ENCODE assay signal across 8 cellular contexts in the genomic region with DNA sequence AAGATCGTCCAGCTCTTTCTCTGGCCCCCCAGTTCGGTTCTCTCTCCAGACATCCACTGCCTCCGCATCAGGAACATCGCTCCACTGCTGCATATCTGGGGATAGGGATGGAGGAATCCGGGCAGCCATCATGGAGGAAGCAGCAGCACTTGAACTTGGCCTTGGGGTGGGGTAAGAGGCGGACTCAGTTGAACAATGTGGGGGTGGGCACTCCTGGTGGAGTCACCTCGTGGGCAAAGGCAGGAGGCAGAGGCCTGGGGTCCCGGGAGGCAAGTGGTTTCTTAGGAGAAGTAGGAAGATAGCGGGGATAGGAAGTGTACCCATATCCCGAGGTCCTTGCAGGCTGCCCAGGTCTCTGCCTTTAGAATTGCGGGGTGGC.
DNase-seq lines count a peak whose midpoint lies in the region; ATAC-seq and TF ChIP-seq lines count a peak whose summit lies in the region.

No MANE protein-coding gene starts in this region.

- H3K4me1 ChIP-seq in GM23338 (ENCODE audit: insufficient read depth) (peaks cover 8% of the 10 kb centered on the region), right cardiac atrium (ENCODE audit: control insufficient read depth, insufficient read depth, low read length) (no peaks in the 10 kb centered on the region), gastrocnemius medialis (peaks cover 0 to 16% of the 10 kb centered on the region in 2 donors), prostate gland (replicated peaks) (no peaks in the 10 kb centered on the region)

- H4K20me1 ChIP-seq in GM23338 (replicated peaks; ENCODE audit: insufficient read depth): no peaks in the 10 kb centered on the region

- H3F3A ChIP-seq in GM23338 (replicated peaks; ENCODE audit: low read depth): no peaks in the 10 kb centered on the region

- in situ Hi-C loops in gastrocnemius medialis (cut with MboI; ENCODE audit: low sequenced_read_pairs in 4 of 4): loop anchor here in 3 of 4 donors (5.0 to 10.0 kb wide), 2 partner anchors 270 to 392 kb away; no protein-coding TSS in a partner anchor

- H3K4me3 Mint-ChIP-seq in GM23338 (peak overlapping the region; percentile 64), T-cell (peak overlapping the region; percentile 28 to 67 (median 60))

- no peaks in the 10 kb centered on the region for H3K9me3 Mint-ChIP-seq in GM23338
- no peaks in the 10 kb centered on the region for H3K9me3 Mint-ChIP-seq in T-cell

- POLR2A ChIA-PET in T-cell (lab: Charles Lee): interaction anchor here in 1 of 2 donors (0.5 kb wide), 1 partner anchor 1037 kb away, joined by 4 read pairs; no protein-coding TSS in a partner anchor

- ATAC-seq in GM23338 (peak; percentile 12), T-cell (replicated peaks in 1 of 4) (no peak), right cardiac atrium (peak; percentile 12 to 16), gastrocnemius medialis (peak; percentile 12), GM18907 (IDR thresholded peaks at IDR 0.05; ENCODE audit: unreplicated experiment) (no peak), GM21528 (IDR thresholded peaks at IDR 0.05; ENCODE audit: low FRiP score, unreplicated experiment) (no peak)

- DNase-seq in GM23338 (ENCODE audit: low spot score) (no peak), T-cell (peak in 1 of 34 experiments; percentile 24), right cardiac atrium (no peak), gastrocnemius medialis (no peak), NCI-H1694 (lab: John Stamatoyannopoulos, UW) (no peak), prostate gland (ENCODE audit: low spot score) (no peak)

- H3K9me2 ChIP-seq in GM23338 (ENCODE audit: insufficient read depth): no peaks in the 10 kb centered on the region

- no peaks in the 10 kb centered on the region for H3K79me2 ChIP-seq in GM23338 (replicated peaks; ENCODE audit: insufficient read depth)

- no peak overlapping the region for H3K27ac ChIP-seq in GM23338 (ENCODE audit: low read depth)
- no peak overlapping the region for H3K27ac ChIP-seq in right cardiac atrium (ENCODE audit: low read length)
- no peak overlapping the region for H3K27ac ChIP-seq in gastrocnemius medialis
- no peak overlapping the region for H3K27ac ChIP-seq in prostate gland

- H3K27me3 Mint-ChIP-seq in GM23338 (ENCODE audit: insufficient read depth, low read depth, poor library complexity) (peaks cover 48% of the 10 kb centered on the region), T-cell (peaks cover 52 to 68% of the 10 kb centered on the region in 2 donors)

- peaks cover 26% of the 10 kb centered on the region for H3K4me1 Mint-ChIP-seq in GM23338
- H3K4me1 Mint-ChIP-seq in T-cell: peaks cover 15 to 20% (median 16%) of the 10 kb centered on the region in 3 donors

- peak overlapping the region; percentile 92 for H3K4me2 ChIP-seq in GM23338

- peak overlapping the region; percentile 98 for H2AFZ ChIP-seq in GM23338

- TF ChIP-seq CTCF in GM23338 (conservative IDR thresholded peaks at IDR 0.05; ENCODE audit: low read depth in 2 of 2) (no peak), gastrocnemius medialis (IDR thresholded peaks at IDR 0.05 in 4 of 5, conservative IDR thresholded peaks at IDR 0.05 in 1 of 5) (no peak), prostate gland (IDR thresholded peaks at IDR 0.05) (no peak)

- intact Hi-C loops in right cardiac atrium (cut with DNase I): loop anchor here (2.0 to 5.0 kb wide), 3 partner anchors 272 to 398 kb away; no protein-coding TSS in a partner anchor
- intact Hi-C loops in gastrocnemius medialis (cut with DNase I; ENCODE audit: low total_unique reads): loop anchor here (5.0 to 10.0 kb wide), 2 partner anchors 100 to 157 kb away; partner anchors contain the start of gene CHST15
- intact Hi-C loops in prostate gland (cut with DNase I): loop anchor here (1.0 kb wide), 1 partner anchor 394 kb away; no protein-coding TSS in a partner anchor

- H3K27me3 ChIP-seq in GM23338 (ENCODE audit: insufficient read depth) (peaks cover 42% of the 10 kb centered on the region), right cardiac atrium (ENCODE audit: control insufficient read depth, insufficient read depth) (no peaks in the 10 kb centered on the region), gastrocnemius medialis (peaks cover 19 to 29% (median 21%) of the 10 kb centered on the region in 3 donors), prostate gland (replicated peaks; ENCODE audit: insufficient read depth) (peaks cover 7% of the 10 kb centered on the region)

- H3K36me3 Mint-ChIP-seq in GM23338 (ENCODE audit: low read depth) (no peaks in the 10 kb centered on the region; the same call in 2 of the 3 replicates), T-cell (no peaks in the 10 kb centered on the region)

- no peak overlapping the region for H3K27ac Mint-ChIP-seq in GM23338
- no peak overlapping the region for H3K27ac Mint-ChIP-seq in T-cell

- H3K36me3 ChIP-seq in GM23338 (ENCODE audit: insufficient read depth): no peaks in the 10 kb centered on the region
- H3K36me3 ChIP-seq in gastrocnemius medialis: no peaks in the 10 kb centered on the region
- no peaks in the 10 kb centered on the region for H3K36me3 ChIP-seq in prostate gland

- TF ChIP-seq POLR2A in gastrocnemius medialis (IDR thresholded peaks at IDR 0.05) (no peak), prostate gland (IDR thresholded peaks at IDR 0.05) (no peak)

- H3K4me3 ChIP-seq in GM23338 (peak overlapping the region; percentile 59), right cardiac atrium (ENCODE audit: low read length) (peak overlapping the region; percentile 2), gastrocnemius medialis (peak overlapping the region in 2 of 4 donors; percentile 1 to 7), prostate gland (no peak overlapping the region)

- WGBS in right cardiac atrium: 19% methylated on average over 11 of the region's 11 CpGs
- WGBS in prostate gland: 28% methylated on average over 11 of the region's 11 CpGs

- H3K9me3 ChIP-seq in right cardiac atrium (ENCODE audit: control insufficient read depth, low read length) (no peaks in the 10 kb centered on the region), gastrocnemius medialis (no peaks in the 10 kb centered on the region), prostate gland (no peaks in the 10 kb centered on the region)

- CTCF ChIA-PET in T-cell (lab: Charles Lee): interaction anchor here (0.5 to 5.4 kb wide), 13 partner anchors 9 to 750 kb away, joined by 3 to 73 read pairs (median 6); no protein-coding TSS in a partner anchor

TF ChIP-seq in GM23338, 12 proteins besides CTCF, POLR2A, EP300 and RAD21 (continues in another document):
- TF ChIP-seq STAT1 (IDR thresholded peaks at IDR 0.05; ENCODE audit: unreplicated experiment) (no peak), REST (IDR thresholded peaks at IDR 0.05; ENCODE audit: unreplicated experiment) (no peak), CREB1 (CRISPR knock-in tag; IDR thresholded peaks at IDR 0.05; ENCODE audit: low read depth) (no peak), NANOG (IDR thresholded peaks at IDR 0.05; ENCODE audit: borderline replicate concordance) (no peak), EZH2phosphoT487 (IDR thresholded peaks at IDR 0.05; ENCODE audit: unreplicated experiment) (no peak), ZNF331 (CRISPR knock-in tag; IDR thresholded peaks at IDR 0.05; ENCODE audit: low read depth) (no peak), POLR2AphosphoS5 (IDR thresholded peaks at IDR 0.05; ENCODE audit: low read depth) (no peak), EZH2 (IDR thresholded peaks at IDR 0.05; ENCODE audit: low read depth, unreplicated experiment) (no peak), ZNF114 (CRISPR knock-in tag; IDR thresholded peaks at IDR 0.05) (no peak), JUNB (IDR thresholded peaks at IDR 0.05; ENCODE audit: unreplicated experiment) (no peak)
- TF ChIP-seq, protein P1, sequence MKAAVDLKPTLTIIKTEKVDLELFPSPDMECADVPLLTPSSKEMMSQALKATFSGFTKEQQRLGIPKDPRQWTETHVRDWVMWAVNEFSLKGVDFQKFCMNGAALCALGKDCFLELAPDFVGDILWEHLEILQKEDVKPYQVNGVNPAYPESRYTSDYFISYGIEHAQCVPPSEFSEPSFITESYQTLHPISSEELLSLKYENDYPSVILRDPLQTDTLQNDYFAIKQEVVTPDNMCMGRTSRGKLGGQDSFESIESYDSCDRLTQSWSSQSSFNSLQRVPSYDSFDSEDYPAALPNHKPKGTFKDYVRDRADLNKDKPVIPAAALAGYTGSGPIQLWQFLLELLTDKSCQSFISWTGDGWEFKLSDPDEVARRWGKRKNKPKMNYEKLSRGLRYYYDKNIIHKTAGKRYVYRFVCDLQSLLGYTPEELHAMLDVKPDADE (IDR thresholded peaks at IDR 0.05): no peak

Comparison
In these comparisons a context has a peak if more than half of its experiments do, and no peak if none do; other contexts are left out.
1. ATAC-seq: peak in GM23338 (single experiment), right cardiac atrium (2 of 2) and gastrocnemius medialis (2 of 2); none in T-cell (0 of 4), GM18907 (single experiment) and GM21528 (single experiment).
2. H3K4me3 ChIP-seq: peak in GM23338 (single experiment) and right cardiac atrium (single experiment); none in prostate gland (0 of 2).